Comparison of ENCODE assay signal across 15 cellular contexts in the genomic region with DNA sequence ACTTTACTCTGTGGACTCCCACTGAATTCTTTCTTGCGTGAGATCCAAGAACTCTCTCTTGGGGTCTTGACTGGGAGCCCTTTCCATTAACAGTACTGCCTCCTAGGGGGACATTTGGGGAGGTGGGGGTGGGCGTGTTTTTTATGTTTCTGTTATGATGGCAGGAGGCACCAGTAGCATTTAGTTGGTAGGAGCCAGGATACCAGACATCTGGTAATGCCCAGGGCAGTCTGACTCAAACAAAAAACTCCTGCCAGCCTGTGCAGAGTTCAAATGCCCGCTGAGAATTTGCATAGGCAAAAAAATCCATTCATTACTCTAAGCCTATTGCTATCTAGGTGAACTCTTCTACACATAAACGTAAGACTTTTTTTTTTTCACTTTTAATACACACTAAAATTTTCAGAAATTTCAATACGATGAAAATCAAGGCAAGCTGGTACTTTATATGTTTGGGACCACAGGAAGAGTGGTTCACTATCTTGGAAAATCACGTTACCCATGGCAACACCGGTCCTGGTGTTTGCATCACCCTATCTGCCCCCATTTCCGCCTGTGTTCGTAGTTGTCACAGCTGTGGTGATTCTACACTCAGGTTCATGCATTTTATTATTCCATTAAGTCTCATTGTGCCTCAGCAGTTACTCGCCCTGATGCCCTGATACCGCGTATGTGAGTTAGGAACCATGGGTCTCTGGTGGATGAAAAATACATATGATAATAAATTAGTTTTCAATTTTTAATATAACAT.
DNase-seq lines count a peak whose midpoint lies in the region; ATAC-seq and TF ChIP-seq lines count a peak whose summit lies in the region.
"Had no signal": no experiment of that assay in that cellular context is flagged by ENCODE, and none has a peak within 500 bp of the region (broad histone marks: within the 10 kb centered on the region; RNA-seq: fewer than 3 reads in every experiment).

No MANE protein-coding gene starts in this region.

- ATAC-seq in activated CD4-positive, CD25-positive, alpha-beta regulatory T cell treated with anti-CD3 and anti-CD28 coated beads, Interleukin-2, amount 50 U/mL, for 24 hours, result no peak
- ATAC-seq: stimulated activated naive B cell treated with anti-CD40 and anti-IgM and Interleukin-4, amounts not matched to agents 10 μg/mL and 1 μg/mL and 100 μg/mL, for 72 hours had no signal

- DNase-seq in AG09309 (ENCODE audit: low read depth) (no peak), EH (ENCODE audit: low read depth) (peak; percentile 44), T-helper 9 cell (peak; percentile 20), ecto neural progenitor cell (ENCODE audit: low spot score) (peak; percentile 23), NCI-H2107 (lab: John Stamatoyannopoulos, UW) (no peak), HuH-7.5 (ENCODE audit: low spot score) (no peak), NCI-H2107 treated with DMSO at 0.1 percent for 48 hours (lab: John Stamatoyannopoulos, UW; ENCODE audit: unreplicated experiment) (no peak)
- DNase-seq: brain microvascular endothelial cell; H9; kidney; NCI-H1048; NCI-H226; stimulated activated naive B cell treated with anti-CD40 and anti-IgM and Interleukin-4, amounts not matched to agents 10 μg/mL and 1 μg/mL and 100 μg/mL, for 72 hours had no signal

- TF ChIP-seq CTCF in AG09309 (IDR thresholded peaks at IDR 0.05; ENCODE audit: control insufficient read depth, insufficient read depth, low read depth, low read length, missing control alignments), result no peak

- peak overlapping the region; percentile 21 for H3K4me3 ChIP-seq in AG09309 (ENCODE audit: control insufficient read depth, low read depth, low read length)
- H3K4me3 ChIP-seq: PC-9 had no signal

Comparison
In these comparisons a context has a peak if more than half of its experiments do, and no peak if none do; other contexts are left out.
1. DNase-seq: peak in EH (single experiment), T-helper 9 cell (single experiment) and ecto neural progenitor cell (single experiment); none in AG09309 (single experiment), NCI-H2107 (single experiment), HuH-7.5 (single experiment) and NCI-H2107 treated with DMSO at 0.1 percent for 48 hours (single experiment).